1 cellular context compared by ENCODE assay signal in genomic region chr16:967546-968295, GRCh38.
TF ChIP-seq lines count a peak whose summit lies in the region.

No MANE protein-coding gene starts in this region.

TF ChIP-seq in K562, 482 proteins besides CTCF, POLR2A, EP300 and RAD21:
- peak; percentile 45; the same call in 1 of the 2 replicates for TF ChIP-seq POLR2G (IDR thresholded peaks at IDR 0.05; ENCODE audit: low read depth, low read length)
- no peak for TF ChIP-seq CLOCK (CRISPR knock-in tag; IDR thresholded peaks at IDR 0.05; ENCODE audit: borderline replicate concordance)
- TF ChIP-seq TCF7 (IDR thresholded peaks at IDR 0.05; ENCODE audit: borderline replicate concordance) = no peak
- TF ChIP-seq MECOM (CRISPR knock-in tag; IDR thresholded peaks at IDR 0.05) = no peak
- no peak for TF ChIP-seq ZNF121 (CRISPR knock-in tag; conservative IDR thresholded peaks at IDR 0.05)
- TF ChIP-seq TAF15 (IDR thresholded peaks at IDR 0.05; ENCODE audit: low read depth, low read length) = no peak
- no peak for TF ChIP-seq SIN3B (IDR thresholded peaks at IDR 0.05; ENCODE audit: low read depth)
